23 cellular contexts compared by ENCODE assay signal in the genomic region with DNA sequence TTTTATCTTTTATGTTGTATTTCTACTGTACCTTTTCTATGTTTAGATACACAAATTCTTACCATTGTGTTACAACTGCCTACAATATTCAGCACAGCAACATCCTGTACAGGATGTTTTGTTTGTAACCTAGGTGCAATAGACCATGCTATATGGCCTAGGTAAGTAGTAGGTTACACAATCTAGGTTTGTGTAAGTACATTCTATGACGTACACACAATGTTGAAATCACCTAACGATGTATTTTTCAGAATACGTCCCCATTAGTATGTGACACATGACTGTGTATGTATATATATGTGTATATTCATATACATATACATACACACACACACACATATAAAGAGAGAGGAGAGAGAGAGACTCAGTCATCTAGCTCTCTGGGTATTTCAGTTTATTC.
"Had no signal": no experiment of that assay in that cellular context is flagged by ENCODE, and none has a peak within 500 bp of the region (broad histone marks: within the 10 kb centered on the region; RNA-seq: fewer than 3 reads in every experiment).

No MANE protein-coding gene starts in this region.

- H3K4me2 ChIP-seq: KMS-11 had no signal

- H3K27ac ChIP-seq: KMS-11, Peyer's patch, SJCRH30 had no signal

- H3K4me1 ChIP-seq: SJCRH30 had no signal

- H3K27me3 ChIP-seq: MG63, Peyer's patch had no signal

- DNase-seq: Kasumi-1, MG63, NCI-H1092, NCI-H1105 treated with DMSO at 0.1 percent for 48 hours, NCI-H1417 treated with DMSO at 0.1 percent for 48 hours, NCI-H146, NCI-H1694 treated with DMSO at 0.1 percent for 48 hours, NCI-H1930, NCI-H2171 treated with DMSO at 0.1 percent for 48 hours, NCI-H345, NCI-H446 treated with DMSO at 0.1 percent for 48 hours, NCI-H524 treated with DMSO at 0.1 percent for 48 hours, NCI-H69, NCI-H774, PC-3, Peyer's patch, SHP77 treated with DMSO at 0.1 percent for 48 hours, SJCRH30, T-helper 1 cell had no signal

- H3K9me3 ChIP-seq: MG63, Peyer's patch, SJCRH30 had no signal

- H3K4me3 ChIP-seq: K562, MG63, Peyer's patch, SJCRH30 had no signal

- ATAC-seq: K562, PC-3, Right ventricle myocardium inferior, SK-N-SH treated with all-trans-retinoic acid at 6 μM for 48 hours had no signal

- H3K36me3 ChIP-seq: MG63, Peyer's patch, SJCRH30 had no signal

- H3K9ac ChIP-seq: KMS-11 had no signal

- FAIRE-seq: K562 had no signal
